10 cellular contexts compared by ENCODE assay signal in genomic region chr4:169238445-169238844, GRCh38. TPM values are rescaled to one million over a fixed set of nuclear protein-coding genes. Genes with fewer than 3 reads are reported as not detected.
A peak's percentile ranks its signal among the peaks of the same experiment; 100 is the strongest.
DNase-seq lines count a peak whose midpoint lies in the region; ATAC-seq, FAIRE-seq and TF ChIP-seq lines count a peak whose summit lies in the region.
"Had no signal": no experiment of that assay in that cellular context is flagged by ENCODE, and none has a peak within 500 bp of the region (broad histone marks: within the 10 kb centered on the region; RNA-seq: fewer than 3 reads in every experiment).

No MANE protein-coding gene starts in this region.

- H3K79me2 ChIP-seq in SK-N-SH (ENCODE audit: insufficient read depth): peaks cover 100% of the 10 kb centered on the region

- no peak overlapping the region for H3K4ac ChIP-seq in neuronal stem cell (ENCODE audit: low read length)

- peaks cover 0 to 29% of the 10 kb centered on the region in 2 experiments for H3K36me3 ChIP-seq in SK-N-SH (replicated peaks in 1 of 2; ENCODE audit: control insufficient read depth in 1 of 2, insufficient read depth in 2 of 2, low read length in 1 of 2)
- H3K36me3 ChIP-seq in neuronal stem cell (replicated peaks in 1 of 2; ENCODE audit: control insufficient read depth in 2 of 2, insufficient read depth in 2 of 2, low read length in 2 of 2): peaks cover 2 to 4% of the 10 kb centered on the region in 2 donors

- TF ChIP-seq RAD21 in SK-N-SH (IDR thresholded peaks at IDR 0.05; ENCODE audit: low read length): no peak

- no peak overlapping the region for H2BK120ac ChIP-seq in neuronal stem cell (ENCODE audit: low read depth, low read length)

- DNase-seq in H54 (ENCODE audit: insufficient read length, low spot score) (no peak), SK-N-SH (no peak), fibroblast of pulmonary artery (ENCODE audit: low read depth) (peak; percentile 60), renal cortical epithelial cell (ENCODE audit: low read depth) (peak; percentile 76), neuronal stem cell (ENCODE audit: low spot score) (no peak), GM19239 (ENCODE audit: insufficient read length, low spot score) (no peak)
- no peak for DNase-seq in NK-92 treated with Interleukin-12 subunit alpha and Interleukin-12 subunit beta, amount 100 ng/mL, for 24 hours (lab: John Stamatoyannopoulos, UW)
- DNase-seq: NCI-H510A treated with DMSO at 0.1 percent for 48 hours, retina had no signal

- peak overlapping the region; percentile 57; the same call in 1 of the 2 replicates for H3K4me2 ChIP-seq in SK-N-SH
- no peak overlapping the region for H3K4me2 ChIP-seq in neuronal stem cell (ENCODE audit: insufficient read depth, low read length, poor library complexity, severe bottlenecking)

- no peak overlapping the region for H3K4me3 ChIP-seq in SK-N-SH (ENCODE audit: low read depth in 2 of 2, low read length in 1 of 2)
- H3K4me3 ChIP-seq in fibroblast of pulmonary artery (replicated peaks; ENCODE audit: low read depth, low read length): no peak overlapping the region
- no peak overlapping the region for H3K4me3 ChIP-seq in neuronal stem cell (ENCODE audit: low read length in 2 of 2)

- H3K27me3 ChIP-seq in SK-N-SH (ENCODE audit: insufficient read depth) (no peaks in the 10 kb centered on the region), neuronal stem cell (ENCODE audit: control insufficient read depth in 3 of 3, insufficient read depth in 3 of 3, low read depth in 1 of 3, low read length in 3 of 3) (no peaks in the 10 kb centered on the region)

- no peak overlapping the region for H3K14ac ChIP-seq in neuronal stem cell (ENCODE audit: low read length)

- peak; percentile 20 for FAIRE-seq in H54 (lab: Jason Lieb, UNC)
- FAIRE-seq in GM19239 (lab: Jason Lieb, UNC): no peak

- no peak overlapping the region for H3K9ac ChIP-seq in SK-N-SH
- H3K9ac ChIP-seq in neuronal stem cell (ENCODE audit: low read depth, low read length, poor library complexity): no peak overlapping the region

- H3K79me1 ChIP-seq in neuronal stem cell (ENCODE audit: low read depth, low read length): peaks cover 5% of the 10 kb centered on the region

- no peak overlapping the region for H3K23ac ChIP-seq in neuronal stem cell (ENCODE audit: low read depth, low read length, poor library complexity)

- no peak overlapping the region for H2BK12ac ChIP-seq in neuronal stem cell (ENCODE audit: low read length)

- no peak for TF ChIP-seq POLR2A in H54 (IDR thresholded peaks at IDR 0.05; ENCODE audit: low read depth, low read length)

- ATAC-seq in GM18858 (IDR thresholded peaks at IDR 0.05; ENCODE audit: unreplicated experiment): no peak

- no peak overlapping the region for H4K8ac ChIP-seq in neuronal stem cell (ENCODE audit: low read depth, low read length)

- peak; percentile 78 to 90 for TF ChIP-seq EP300 in SK-N-SH (IDR thresholded peaks at IDR 0.05; ENCODE audit: borderline replicate concordance in 1 of 2, low read depth in 1 of 2, low read length in 1 of 2)

- TF ChIP-seq CTCF in SK-N-SH (IDR thresholded peaks at IDR 0.05) (no peak), fibroblast of pulmonary artery (IDR thresholded peaks at IDR 0.05; ENCODE audit: low read length, missing control alignments) (no peak)

- POLR2A ChIA-PET in SK-N-SH (lab: Yijun Ruan, JAX): no interaction called here

- 0% methylated on average over 1 of the region's 1 CpG for WGBS in SK-N-SH (ENCODE audit: low lambda C conversion rate)
- no CpG with 5 or more reads among the region's 1 CpG for WGBS in neuronal stem cell (ENCODE audit: extremely low coverage in 2 of 2, insufficient read length in 2 of 2, insufficient replicate concordance in 1 of 2), 2 donors

- CTCF ChIA-PET in SK-N-SH (lab: Yijun Ruan, JAX): no interaction called here

- no peaks in the 10 kb centered on the region for H3K9me2 ChIP-seq in SK-N-SH

- peaks cover 20% of the 10 kb centered on the region for H3F3A ChIP-seq in SK-N-SH (replicated peaks; ENCODE audit: insufficient read depth)

- H2AFZ ChIP-seq in SK-N-SH (ENCODE audit: low read depth): no peak overlapping the region
- H2AFZ ChIP-seq in neuronal stem cell (ENCODE audit: low read length): no peak overlapping the region

- H3K9me3 ChIP-seq in SK-N-SH (no peaks in the 10 kb centered on the region), neuronal stem cell (replicated peaks in 1 of 2; ENCODE audit: control insufficient read depth in 2 of 2, insufficient read depth in 1 of 2, low read depth in 1 of 2, low read length in 2 of 2) (peaks cover 0 to 12% of the 10 kb centered on the region in 2 donors)

- H4K20me1 ChIP-seq in SK-N-SH (ENCODE audit: insufficient read depth): peaks cover 92% of the 10 kb centered on the region

- H2BK5ac ChIP-seq in neuronal stem cell (ENCODE audit: low read length): no peak overlapping the region

- H3K4me1 ChIP-seq in SK-N-SH (ENCODE audit: control insufficient read depth in 1 of 2, insufficient read depth in 2 of 2, low read depth in 1 of 2, low read length in 1 of 2): peaks cover 9 to 13% of the 10 kb centered on the region in 2 experiments; a peak in 3 of 4 replicates
- peaks cover under 1 to 6% of the 10 kb centered on the region in 2 donors for H3K4me1 ChIP-seq in neuronal stem cell (ENCODE audit: control insufficient read depth in 2 of 2, insufficient read depth in 1 of 2, low read depth in 1 of 2, low read length in 2 of 2)

- H2AK5ac ChIP-seq in neuronal stem cell (ENCODE audit: low read depth, low read length): no peak overlapping the region

- no peak overlapping the region for H2BK15ac ChIP-seq in neuronal stem cell (ENCODE audit: low read length)

- peak overlapping the region; percentile 61 to 66; a peak in 3 of 4 replicates for H3K27ac ChIP-seq in SK-N-SH (ENCODE audit: low read depth in 2 of 2, low read length in 1 of 2)
- no peak overlapping the region for H3K27ac ChIP-seq in neuronal stem cell (replicated peaks; ENCODE audit: low read length)

- no peak overlapping the region for H4K91ac ChIP-seq in neuronal stem cell (ENCODE audit: low read depth, low read length, poor library complexity)

- no peak overlapping the region for H3K18ac ChIP-seq in neuronal stem cell (ENCODE audit: low read length)

TF ChIP-seq in SK-N-SH, 30 proteins besides CTCF, POLR2A, EP300 and RAD21 (continues in another document):
- TF ChIP-seq YY1 (IDR thresholded peaks at IDR 0.05; ENCODE audit: low read depth) (no peak), USF2 (IDR thresholded peaks at IDR 0.05; ENCODE audit: borderline replicate concordance, low read depth, low read length) (no peak), EZH2phosphoT487 (IDR thresholded peaks at IDR 0.05; ENCODE audit: borderline replicate concordance, low read depth) (no peak), MAX (IDR thresholded peaks at IDR 0.05; ENCODE audit: low read depth) (peak; percentile 94), RXRA (IDR thresholded peaks at IDR 0.05; ENCODE audit: borderline replicate concordance, low read depth) (peak; percentile 97), CHD2 (IDR thresholded peaks at IDR 0.05; ENCODE audit: low read length, partially characterized antibody) (no peak), FOSL2 (IDR thresholded peaks at IDR 0.05; ENCODE audit: borderline replicate concordance, low read depth) (peak; percentile 92), JUND (IDR thresholded peaks at IDR 0.05) (peak; percentile 96)
- TF ChIP-seq, protein P1, sequence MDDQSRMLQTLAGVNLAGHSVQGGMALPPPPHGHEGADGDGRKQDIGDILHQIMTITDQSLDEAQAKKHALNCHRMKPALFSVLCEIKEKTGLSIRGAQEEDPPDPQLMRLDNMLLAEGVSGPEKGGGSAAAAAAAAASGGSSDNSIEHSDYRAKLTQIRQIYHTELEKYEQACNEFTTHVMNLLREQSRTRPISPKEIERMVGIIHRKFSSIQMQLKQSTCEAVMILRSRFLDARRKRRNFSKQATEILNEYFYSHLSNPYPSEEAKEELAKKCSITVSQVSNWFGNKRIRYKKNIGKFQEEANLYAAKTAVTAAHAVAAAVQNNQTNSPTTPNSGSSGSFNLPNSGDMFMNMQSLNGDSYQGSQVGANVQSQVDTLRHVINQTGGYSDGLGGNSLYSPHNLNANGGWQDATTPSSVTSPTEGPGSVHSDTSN (IDR thresholded peaks at IDR 0.05): peak; percentile 99

RNA-seq across cellular contexts. Expression of gene SH3RF1, which starts 32.3 kb away (rescaled TPM):
- 22.0 and 22.1 TPM in 2 replicates for polyA plus RNA-seq in SK-N-SH (2012; rRNA removed)
- polyA plus RNA-seq in SK-N-SH (2012; cell fraction: cytosol; rRNA removed): 14.8 and 18.6 TPM in 2 replicates
- polyA plus RNA-seq in SK-N-SH (2012; cell fraction: nucleus; rRNA removed): 16.6 and 24.4 TPM in 2 replicates
- 10.2 and 12.7 TPM in 2 replicates for total RNA-seq in renal cortical epithelial cell
- 17.9 TPM for polyA plus RNA-seq in neuronal stem cell (2013, experiment 1 of 2)
- 18.0 TPM for polyA plus RNA-seq in neuronal stem cell (2013, experiment 2 of 2)

Comparison
In these comparisons a context has a peak if more than half of its experiments do, and no peak if none do; other contexts are left out.
1. DNase-seq: peak in fibroblast of pulmonary artery (single experiment) and renal cortical epithelial cell (single experiment); none in H54 (single experiment), SK-N-SH (single experiment), neuronal stem cell (single experiment), GM19239 (single experiment) and NK-92 treated with Interleukin-12 subunit alpha and Interleukin-12 subunit beta, amount 100 ng/mL, for 24 hours (single experiment).